10 cellular contexts compared by ENCODE assay signal in the genomic region with DNA sequence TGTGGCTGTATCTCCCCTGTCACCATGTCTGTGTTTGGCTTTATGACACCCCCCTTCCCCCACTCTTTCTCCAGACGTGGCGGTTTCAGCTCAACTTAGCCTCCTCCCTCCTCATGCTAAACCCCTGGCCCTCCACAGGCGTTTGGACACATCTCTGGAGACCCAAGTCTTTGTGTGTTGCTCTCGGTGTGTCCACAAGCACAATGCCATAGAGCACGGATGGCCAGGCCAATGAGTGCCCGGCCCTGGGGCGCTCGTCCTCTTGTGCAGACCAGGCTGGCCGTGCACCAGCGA. TPM values are rescaled to one million over a fixed set of nuclear protein-coding genes. Genes with fewer than 3 reads are reported as not detected.
DNase-seq lines count a peak whose midpoint lies in the region; ATAC-seq and TF ChIP-seq lines count a peak whose summit lies in the region.
"Had no signal": no experiment of that assay in that cellular context is flagged by ENCODE, and none has a peak within 500 bp of the region (broad histone marks: within the 10 kb centered on the region; RNA-seq: fewer than 3 reads in every experiment).

No MANE protein-coding gene starts in this region.

- H3K36me3 ChIP-seq in adipocyte (ENCODE audit: control insufficient read depth, insufficient read depth, low read length, severe bottlenecking) (no peaks in the 10 kb centered on the region), iPS-18a (ENCODE audit: control insufficient read depth, low read depth, low read length) (no peaks in the 10 kb centered on the region), gastrocnemius medialis (no peaks in the 10 kb centered on the region)

- H3K4me3 Mint-ChIP-seq in H9 = peak overlapping the region; percentile 63 to 69; a peak in 4 of 5 replicates

- H3K4me1 Mint-ChIP-seq in H9 = peaks cover 36 to 44% of the 10 kb centered on the region in 2 experiments

- no peak overlapping the region for H2BK5ac ChIP-seq in H9 (ENCODE audit: insufficient read length, low read length)

- TF ChIP-seq POLR2A in gastrocnemius medialis (IDR thresholded peaks at IDR 0.05) = no peak

- peak overlapping the region; percentile 61 for H3K4me3 ChIP-seq in adipocyte (ENCODE audit: low read length)
- peak overlapping the region; percentile 51 for H3K4me3 ChIP-seq in iPS-18a (ENCODE audit: low read length)
- peak overlapping the region; percentile 41 to 61 (median 59) for H3K4me3 ChIP-seq in gastrocnemius medialis

- in situ Hi-C loops in gastrocnemius medialis (cut with MboI; ENCODE audit: low sequenced_read_pairs in 4 of 4) = no loop called here

- no peak overlapping the region for H3K27ac Mint-ChIP-seq in H9

- H3K4me2 ChIP-seq in H9 (ENCODE audit: insufficient read depth, insufficient read length, low read length) = peak overlapping the region; percentile 20

- no peaks in the 10 kb centered on the region for H3K79me2 ChIP-seq in H9 (ENCODE audit: insufficient read depth, low read length)

- H3K4ac ChIP-seq in H9 (ENCODE audit: low read depth, low read length) = no peak overlapping the region

- no peak overlapping the region for H3K23ac ChIP-seq in H9 (ENCODE audit: insufficient read length, low read depth, low read length)

- H3K9ac ChIP-seq in H9 (ENCODE audit: extremely low read depth, insufficient read length, low read length) (no peak overlapping the region), adipocyte (ENCODE audit: low read length) (peak overlapping the region; percentile 62), iPS-18a (ENCODE audit: low read length) (no peak overlapping the region)

- TF ChIP-seq CTCF in H9 (conservative IDR thresholded peaks at IDR 0.05) (no peak), gastrocnemius medialis (IDR thresholded peaks at IDR 0.05 in 4 of 5, conservative IDR thresholded peaks at IDR 0.05 in 1 of 5) (no peak)

- H3K27ac ChIP-seq in H9 (ENCODE audit: insufficient read length, low read depth, low read length) (no peak overlapping the region), iPS-18a (ENCODE audit: low read length) (no peak overlapping the region), gastrocnemius medialis (peak overlapping the region; percentile 85 to 89 (median 88))

- no peaks in the 10 kb centered on the region for H3K9me3 ChIP-seq in H9 (ENCODE audit: control insufficient read depth, low read depth, low read length)
- no peaks in the 10 kb centered on the region for H3K9me3 ChIP-seq in adipocyte (ENCODE audit: control insufficient read depth, low read length)
- H3K9me3 ChIP-seq in iPS-18a (ENCODE audit: control insufficient read depth, low read depth, low read length) = no peaks in the 10 kb centered on the region
- H3K9me3 ChIP-seq in gastrocnemius medialis = no peaks in the 10 kb centered on the region

- H2BK20ac ChIP-seq in H9 (ENCODE audit: low read depth, low read length, poor library complexity, severe bottlenecking) = no peak overlapping the region

- no peaks in the 10 kb centered on the region; the same call in 1 of the 2 replicates for H3K27me3 ChIP-seq in H9 (ENCODE audit: insufficient read depth, low read length)
- H3K27me3 ChIP-seq in adipocyte (replicated peaks; ENCODE audit: control insufficient read depth, insufficient read depth, low read length) = no peaks in the 10 kb centered on the region
- peaks cover 20% of the 10 kb centered on the region for H3K27me3 ChIP-seq in iPS-18a (ENCODE audit: control insufficient read depth, insufficient read depth, low read length)
- H3K27me3 ChIP-seq in gastrocnemius medialis = peaks cover 11 to 23% (median 15%) of the 10 kb centered on the region in 3 donors

- H2AK5ac ChIP-seq in H9 (ENCODE audit: insufficient read length, low read length) = no peak overlapping the region

- ATAC-seq in gastrocnemius medialis (no peak), GM19455 (IDR thresholded peaks at IDR 0.05; ENCODE audit: unreplicated experiment) (no peak), GM21390 (IDR thresholded peaks at IDR 0.05; ENCODE audit: unreplicated experiment) (no peak)

- peaks cover 11% of the 10 kb centered on the region for H3K23me2 ChIP-seq in H9 (ENCODE audit: insufficient read length, low read depth, low read length, poor library complexity, severe bottlenecking)

- no peak overlapping the region for H4K91ac ChIP-seq in H9 (ENCODE audit: insufficient read length, low read depth, low read length)

- H2BK120ac ChIP-seq in H9 (ENCODE audit: low read depth, low read length, poor library complexity, severe bottlenecking) = no peak overlapping the region

- H3K36me3 Mint-ChIP-seq in H9 (ENCODE audit: insufficient read depth in 1 of 3, low read depth in 3 of 3) = no peaks in the 10 kb centered on the region; a peak in 2 of 7 replicates

- H3K79me1 ChIP-seq in H9 (ENCODE audit: insufficient read depth, low read depth, low read length, poor library complexity, severe bottlenecking) = no peaks in the 10 kb centered on the region

- H4K20me1 ChIP-seq in H9 (ENCODE audit: control insufficient read depth, insufficient read depth, insufficient read length) = no peaks in the 10 kb centered on the region

- peaks cover 30% of the 10 kb centered on the region for H3K27me3 Mint-ChIP-seq in H9 (ENCODE audit: low read depth)

- peaks cover 0 to 2% of the 10 kb centered on the region in 2 experiments; a peak in 1 of 5 replicates for H3K9me3 Mint-ChIP-seq in H9

- H2BK15ac ChIP-seq in H9 (ENCODE audit: low read depth, low read length) = no peak overlapping the region

- no peak overlapping the region for H3K56ac ChIP-seq in H9 (ENCODE audit: insufficient read length, low read depth, low read length)

- no peak for DNase-seq in H9
- DNase-seq in adipocyte (ENCODE audit: low read depth) = no peak
- DNase-seq in gastrocnemius medialis = no peak
- no peak for DNase-seq in posterior cingulate gyrus
- DNase-seq in NCI-H128 (lab: John Stamatoyannopoulos, UW; ENCODE audit: unreplicated experiment) = no peak

- no peak overlapping the region for H3T11ph ChIP-seq in H9 (ENCODE audit: low read length)

- H2BK12ac ChIP-seq in H9 (ENCODE audit: insufficient read length, low read depth, low read length) = no peak overlapping the region

- no peak overlapping the region for H4K8ac ChIP-seq in H9 (replicated peaks; ENCODE audit: insufficient read length, low read depth, low read length)

- no peak overlapping the region for H4K5ac ChIP-seq in H9 (ENCODE audit: insufficient read length, low read depth, low read length)

- no peak overlapping the region for H3K18ac ChIP-seq in H9 (ENCODE audit: insufficient read length, low read depth, low read length)

- intact Hi-C loops in gastrocnemius medialis (cut with DNase I; ENCODE audit: low total_unique reads) = no loop called here
- intact Hi-C loops in posterior cingulate gyrus (cut with DNase I) = loop anchor here (1.0 kb wide), 1 partner anchor 11 kb away; no protein-coding TSS in a partner anchor

- H2AFZ ChIP-seq in H9 (ENCODE audit: low read length) = no peak overlapping the region

- WGBS in H9 (ENCODE audit: extremely low coverage, insufficient read length, low lambda C conversion rate) = no CpG with 5 or more reads among the region's 10 CpGs

- no peak overlapping the region; the same call in 1 of the 2 replicates for H3K14ac ChIP-seq in H9 (ENCODE audit: insufficient read depth, low read length)

- peaks cover under 1% of the 10 kb centered on the region; the same call in 1 of the 2 replicates for H3K4me1 ChIP-seq in H9 (ENCODE audit: insufficient read depth, low read length)
- H3K4me1 ChIP-seq in adipocyte (ENCODE audit: control insufficient read depth, insufficient read depth, low read length) = peaks cover 21% of the 10 kb centered on the region
- peaks cover 26% of the 10 kb centered on the region for H3K4me1 ChIP-seq in iPS-18a (ENCODE audit: control insufficient read depth, low read depth, low read length)
- no peaks in the 10 kb centered on the region for H3K4me1 ChIP-seq in gastrocnemius medialis

RNA-seq across cellular contexts. Expression of a gene that starts 0.5 kb away (rescaled TPM):
- total RNA-seq in H9 (2021) = 18.3 and 19.6 TPM in 2 replicates
- 10 to 100 TPM in 1 of 4 donors, 1 to 10 TPM in 3; 1.3 to 48.8 (median 7.1) TPM for total RNA-seq in gastrocnemius medialis
- total RNA-seq: Daoy had no signal

RNA-seq across cellular contexts. Expression of a gene that starts 8.7 kb away (rescaled TPM):
- total RNA-seq in H9 (2021) (283 and 287 TPM in 2 replicates), gastrocnemius medialis (1 to 10 TPM in 3 of 4 donors, under 1 TPM in 1; 0.26 to 4.0 (median 1.6) TPM)

RNA-seq across cellular contexts. Expression of a gene that starts 31.7 kb away (rescaled TPM):
- 12.0 and 13.1 TPM in 2 replicates for total RNA-seq in H9 (2021)
- not detected for total RNA-seq in gastrocnemius medialis
- total RNA-seq: bronchial epithelial cell had no signal

RNA-seq across cellular contexts. Expression of a gene that starts 48.3 kb away (rescaled TPM):
- 1.2 TPM in 1 of 2 replicates, not detected in the other for total RNA-seq in H9 (2021)
- 1 to 10 TPM in 2 of 4 donors, not detected in 2; 5.8 to 7.0 TPM for total RNA-seq in gastrocnemius medialis

Comparison
In these comparisons a context has a peak if more than half of its experiments do, and no peak if none do; other contexts are left out.
1. H3K27ac ChIP-seq: peak in gastrocnemius medialis (4 of 4); none in H9 (single experiment) and iPS-18a (single experiment).
2. RNA of a gene that starts 8.7 kb away (total RNA-seq): 283 to 287 TPM in H9; 0.26 to 4.0 TPM in gastrocnemius medialis; every median in the first group is over 10 times any median in the second.
3. RNA of a gene that starts 31.7 kb away (total RNA-seq): 12.0 to 13.1 TPM in H9; not detected in gastrocnemius medialis; every median in the first group is over 10 times any median in the second.
4. Peak in every context shown above with its lines, with median percentiles within 50 percentile points of each other: H3K4me3 ChIP-seq.